In the genomic region with DNA sequence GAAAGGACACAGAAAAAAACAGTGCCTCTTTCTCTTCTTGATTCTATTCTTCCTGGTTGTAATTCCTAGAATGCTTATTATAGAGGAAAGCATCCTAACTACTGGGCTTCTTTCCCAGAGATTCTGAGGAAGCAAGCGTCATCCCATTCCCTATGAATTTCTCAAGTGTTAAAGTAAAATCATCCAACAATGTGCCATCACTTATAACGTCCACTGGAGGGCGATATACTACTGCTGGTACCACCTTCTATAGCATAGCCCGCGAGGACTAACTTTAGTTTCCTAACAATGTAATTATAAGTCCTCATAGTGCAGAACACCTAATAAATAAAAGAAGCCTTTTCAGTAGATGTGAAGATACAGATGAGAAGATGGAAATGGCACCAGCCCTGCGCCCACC, we compare ENCODE assay signal across 8 cellular contexts. TPM values are rescaled to one million over a fixed set of nuclear protein-coding genes. Genes with fewer than 3 reads are reported as not detected.
DNase-seq lines count a peak whose midpoint lies in the region; TF ChIP-seq lines count a peak whose summit lies in the region.

No MANE protein-coding gene starts in this region.

- no peak overlapping the region for H3K4me2 ChIP-seq in KMS-11

- TF ChIP-seq CTCF in KMS-11 (conservative IDR thresholded peaks at IDR 0.05; ENCODE audit: low read depth, low read length) (peak; percentile 78), VCaP (conservative IDR thresholded peaks at IDR 0.05) (peak; percentile 47; the same call in 1 of the 2 replicates)

- no peaks in the 10 kb centered on the region for H3K4me1 ChIP-seq in KMS-11 (ENCODE audit: low read depth, poor library complexity, severe bottlenecking)

- no peaks in the 10 kb centered on the region for H3K27me3 ChIP-seq in KMS-11 (ENCODE audit: insufficient read depth, low read depth)
- no peaks in the 10 kb centered on the region; the same call in 1 of the 2 replicates for H3K27me3 ChIP-seq in MG63

- H3K4me3 ChIP-seq in KMS-11 (IDR thresholded peaks at IDR 0.05; ENCODE audit: insufficient read depth, low read depth, low read length) (no peak overlapping the region), MG63 (no peak overlapping the region)

- no peak overlapping the region for H3K27ac ChIP-seq in KMS-11
- no peak overlapping the region for H3K27ac ChIP-seq in VCaP

- no peak overlapping the region; the same call in 1 of the 2 replicates for H2AFZ ChIP-seq in KMS-11 (ENCODE audit: low read depth)

- peak; percentile 3 for DNase-seq in activated gamma-delta T cell treated with anti-CD3 and anti-CD28 coated beads, Interleukin-2, amount 50 U/mL, for 16 hours (ENCODE audit: low read depth)
- no peak for DNase-seq in activated gamma-delta T cell (lab: John Stamatoyannopoulos, UW)
- peak; percentile 31 for DNase-seq in iris pigment epithelial cell (ENCODE audit: low read depth)
- DNase-seq in MG63 = no peak
- no peak for DNase-seq in stimulated activated CD4-positive, alpha-beta T cell treated with anti-CD3 and anti-CD28 coated beads, Interleukin-2, amount 100 ng/mL, for 24 hours
- DNase-seq in ureter (ENCODE audit: low spot score) = no peak

- H3K36me3 ChIP-seq in KMS-11 (ENCODE audit: insufficient read depth) (no peaks in the 10 kb centered on the region), MG63 (no peaks in the 10 kb centered on the region)

- H3K9ac ChIP-seq in KMS-11 = no peak overlapping the region

- H4K20me1 ChIP-seq in KMS-11 (ENCODE audit: insufficient read depth) = no peaks in the 10 kb centered on the region

- H3K79me2 ChIP-seq in KMS-11 (ENCODE audit: insufficient read depth, low read depth) = no peaks in the 10 kb centered on the region

- H3K9me3 ChIP-seq in MG63 = no peaks in the 10 kb centered on the region

RNA-seq across cellular contexts. Expression of a gene that starts 4.4 kb away (rescaled TPM):
- not detected in 2 replicates for total RNA-seq in MG63 (2014; rRNA removed; shearing (Covaris generic); ENCODE audit: low replicate concordance)
- not detected for total RNA-seq in ureter

Comparison
In these comparisons a context has a peak if more than half of its experiments do, and no peak if none do; other contexts are left out.
1. DNase-seq: peak in activated gamma-delta T cell treated with anti-CD3 and anti-CD28 coated beads, Interleukin-2, amount 50 U/mL, for 16 hours (single experiment) and iris pigment epithelial cell (single experiment); none in activated gamma-delta T cell (single experiment), MG63 (single experiment), stimulated activated CD4-positive, alpha-beta T cell treated with anti-CD3 and anti-CD28 coated beads, Interleukin-2, amount 100 ng/mL, for 24 hours (0 of 2) and ureter (single experiment).